In genomic region chr18:3297025-3297984, GRCh38 we compare ENCODE assay signal across 8 cellular contexts. TPM values are rescaled to one million over a fixed set of nuclear protein-coding genes. Genes with fewer than 3 reads are reported as not detected.
DNase-seq lines count a peak whose midpoint lies in the region; ATAC-seq and TF ChIP-seq lines count a peak whose summit lies in the region.

No MANE protein-coding gene starts in this region.

- H2BK12ac ChIP-seq in neuronal stem cell (ENCODE audit: low read length) = no peak overlapping the region

- H3K4ac ChIP-seq in neuronal stem cell (ENCODE audit: low read length) = peak overlapping the region; percentile 90

- H2BK5ac ChIP-seq in neuronal stem cell (ENCODE audit: low read length) = peak overlapping the region; percentile 62

- ATAC-seq in GM19467 (IDR thresholded peaks at IDR 0.05; ENCODE audit: unreplicated experiment) = peak; percentile 97

- peak overlapping the region; percentile 99 for H3K18ac ChIP-seq in neuronal stem cell (ENCODE audit: low read length)

- H3K27ac ChIP-seq in HL-60 (replicated peaks) (peak overlapping the region; percentile 77), neuronal stem cell (replicated peaks; ENCODE audit: low read length) (peak overlapping the region; percentile 21)

- H3K14ac ChIP-seq in neuronal stem cell (ENCODE audit: low read length) = peak overlapping the region; percentile 75

- peak; percentile 61 for DNase-seq in CMK (ENCODE audit: low read depth)
- peak; percentile 98 to 99 for DNase-seq in HL-60 (ENCODE audit: low read depth in 1 of 2, low spot score in 1 of 2)
- DNase-seq in RPMI7951 (ENCODE audit: low read depth) = peak; percentile 85
- DNase-seq in activated effector memory CD4-positive, alpha-beta T cell treated with anti-CD3 and anti-CD28 coated beads, Interleukin-2, amount 50 U/mL, for 16 hours = peak; percentile 98
- peak; percentile 88 for DNase-seq in foreskin melanocyte
- peak; percentile 78 for DNase-seq in neuronal stem cell (ENCODE audit: low spot score)
- DNase-seq in stromal cell of bone marrow (ENCODE audit: low read depth) = peak; percentile 44

- H3K4me2 ChIP-seq in neuronal stem cell (ENCODE audit: insufficient read depth, low read length, poor library complexity, severe bottlenecking) = peak overlapping the region; percentile 76

- peak overlapping the region; percentile 67 for H4K8ac ChIP-seq in neuronal stem cell (ENCODE audit: low read depth, low read length)

- no peaks in the 10 kb centered on the region for H3K36me3 ChIP-seq in neuronal stem cell (replicated peaks in 1 of 2; ENCODE audit: control insufficient read depth in 2 of 2, insufficient read depth in 2 of 2, low read length in 2 of 2)

- peak overlapping the region; percentile 75 for H2BK15ac ChIP-seq in neuronal stem cell (ENCODE audit: low read length)

- WGBS in neuronal stem cell (ENCODE audit: extremely low coverage in 2 of 2, insufficient read length in 2 of 2, insufficient replicate concordance in 1 of 2), 2 donors = no CpG with 5 or more reads among the region's 18 CpGs

- H3K4me3 ChIP-seq in HL-60 (replicated peaks; ENCODE audit: insufficient read depth, low read length) (peak overlapping the region; percentile 71), neuronal stem cell (ENCODE audit: low read length in 2 of 2) (peak overlapping the region; percentile 65 to 89)

- peak overlapping the region; percentile 92 for H3K9ac ChIP-seq in neuronal stem cell (ENCODE audit: low read depth, low read length, poor library complexity)

- peak overlapping the region; percentile 95 for H3K23ac ChIP-seq in neuronal stem cell (ENCODE audit: low read depth, low read length, poor library complexity)

- peaks cover 3 to 5% of the 10 kb centered on the region in 2 donors for H3K9me3 ChIP-seq in neuronal stem cell (replicated peaks in 1 of 2; ENCODE audit: control insufficient read depth in 2 of 2, insufficient read depth in 1 of 2, low read depth in 1 of 2, low read length in 2 of 2)

- TF ChIP-seq CTCF in HL-60 (IDR thresholded peaks at IDR 0.05; ENCODE audit: insufficient read depth, low read length) = peak; percentile 100

- H3K27me3 ChIP-seq in HL-60 (ENCODE audit: insufficient read depth, poor library complexity, severe bottlenecking) (no peaks in the 10 kb centered on the region), neuronal stem cell (ENCODE audit: control insufficient read depth in 3 of 3, insufficient read depth in 3 of 3, low read depth in 1 of 3, low read length in 3 of 3) (no peaks in the 10 kb centered on the region)

- peak overlapping the region; percentile 93 for H2AFZ ChIP-seq in neuronal stem cell (ENCODE audit: low read length)

- H2AK5ac ChIP-seq in neuronal stem cell (ENCODE audit: low read depth, low read length) = peak overlapping the region; percentile 87

- peaks cover 0 to 4% of the 10 kb centered on the region in 2 donors for H3K4me1 ChIP-seq in neuronal stem cell (ENCODE audit: control insufficient read depth in 2 of 2, insufficient read depth in 1 of 2, low read depth in 1 of 2, low read length in 2 of 2)

- no peak overlapping the region for H4K91ac ChIP-seq in neuronal stem cell (ENCODE audit: low read depth, low read length, poor library complexity)

- H3K79me1 ChIP-seq in neuronal stem cell (ENCODE audit: low read depth, low read length) = peaks cover 3% of the 10 kb centered on the region

- peak overlapping the region; percentile 17 for H2BK120ac ChIP-seq in neuronal stem cell (ENCODE audit: low read depth, low read length)

RNA-seq across cellular contexts. Expression of gene MYL12B, which starts 35.4 kb away (rescaled TPM):
- total RNA-seq in RPMI7951 (2014; rRNA removed; shearing (Covaris generic)) = 564 and 607 TPM in 2 replicates
- 132 TPM for polyA plus RNA-seq in neuronal stem cell (2013, experiment 1 of 2)
- polyA plus RNA-seq in neuronal stem cell (2013, experiment 2 of 2) = 130 TPM

RNA-seq across cellular contexts. Expression of gene MYL12A, which starts 49.7 kb away (rescaled TPM):
- total RNA-seq in RPMI7951 (2014; rRNA removed; shearing (Covaris generic)) = 656 and 818 TPM in 2 replicates
- polyA plus RNA-seq in neuronal stem cell (2013, experiment 1 of 2) = 183 TPM
- 185 TPM for polyA plus RNA-seq in neuronal stem cell (2013, experiment 2 of 2)

Comparison
In these comparisons a context has a peak if more than half of its experiments do, and no peak if none do; other contexts are left out.
1. Peak in every context shown above with its lines: DNase-seq, ATAC-seq, H3K4me3 ChIP-seq and H3K27ac ChIP-seq.
2. DNase-seq: peak in every context shown above with its lines; median percentile 98 in HL-60; 98 in activated effector memory CD4-positive, alpha-beta T cell treated with anti-CD3 and anti-CD28 coated beads, Interleukin-2, amount 50 U/mL, for 16 hours; 88 in foreskin melanocyte; 85 in RPMI7951; 78 in neuronal stem cell; 61 in CMK; 44 in stromal cell of bone marrow.